ENCODE assay signal across 8 cellular contexts in the genomic region with DNA sequence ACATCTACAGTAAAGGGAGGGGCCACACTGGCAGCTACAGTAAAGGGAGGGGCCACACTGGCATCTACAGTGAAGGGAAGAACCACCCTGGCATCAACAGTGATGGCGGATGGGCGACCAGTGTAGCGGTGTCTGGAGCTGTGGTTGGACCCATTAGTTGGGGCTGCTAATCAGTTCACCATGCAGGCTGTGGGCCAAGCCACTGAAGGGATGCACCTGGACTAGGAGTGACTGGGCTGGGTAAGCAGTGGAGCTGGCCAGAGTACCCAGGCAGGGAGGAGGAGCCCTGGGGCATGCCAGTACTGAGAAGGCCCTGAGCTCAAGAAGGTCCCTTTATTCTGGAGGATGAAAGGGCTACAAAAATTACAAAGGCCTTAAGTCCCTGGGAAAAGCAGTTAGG. TPM values are rescaled to one million over a fixed set of nuclear protein-coding genes. Genes with fewer than 3 reads are reported as not detected.
"Had no signal": no experiment of that assay in that cellular context is flagged by ENCODE, and none has a peak within 500 bp of the region (broad histone marks: within the 10 kb centered on the region; RNA-seq: fewer than 3 reads in every experiment).

No MANE protein-coding gene starts in this region.

RNA-seq across cellular contexts. Expression of a gene that starts 37.0 kb away (rescaled TPM):
- total RNA-seq: left colon, mammary epithelial cell, osteoblast, prostate gland, transverse colon, vagina had no signal
- polyA plus RNA-seq: keratinocyte, mammary epithelial cell, neural cell had no signal
